In genomic region chr16:86948046-86948445, GRCh38 we compare ENCODE assay signal across 24 cellular contexts.
"Had no signal": no experiment of that assay in that cellular context is flagged by ENCODE, and none has a peak within 500 bp of the region (broad histone marks: within the 10 kb centered on the region; RNA-seq: fewer than 3 reads in every experiment).

No MANE protein-coding gene starts in this region.

- H3K36me3 ChIP-seq: SJCRH30 had no signal

- H3K9ac ChIP-seq: KMS-11 had no signal

- H3K27ac Mint-ChIP-seq: IgD-negative memory B cell had no signal

- H3K4me1 Mint-ChIP-seq: IgD-negative memory B cell had no signal

- FAIRE-seq: HepG2, K562 had no signal

- H3K4me3 ChIP-seq: K562, SJCRH30 had no signal

- H3K4me2 ChIP-seq: KMS-11 had no signal

- H3K4me3 Mint-ChIP-seq: IgD-negative memory B cell had no signal

- H3K9me3 ChIP-seq: SJCRH30 had no signal

- DNase-seq: Kasumi-1, MM.1S, NCI-H1092 treated with DMSO at 0.1 percent for 48 hours, NCI-H1436, NCI-H187, NCI-H2029, NCI-H2081 treated with DMSO at 0.1 percent for 48 hours, NCI-H2171, NCI-H226, NCI-H446, NCI-H510A, NCI-H524 treated with DMSO at 0.1 percent for 48 hours, NCI-H69, NCI-H774, PC-3, SHP77 treated with DMSO at 0.1 percent for 48 hours, SJCRH30 had no signal

- H3K27me3 ChIP-seq: SJCRH30 had no signal

- H3K27ac ChIP-seq: KMS-11, RWPE1, SJCRH30 had no signal

- ATAC-seq: HepG2, K562, Panc1, PC-3, SK-N-SH treated with all-trans-retinoic acid at 6 μM for 48 hours had no signal
